1 cellular context compared by ENCODE assay signal in the genomic region with DNA sequence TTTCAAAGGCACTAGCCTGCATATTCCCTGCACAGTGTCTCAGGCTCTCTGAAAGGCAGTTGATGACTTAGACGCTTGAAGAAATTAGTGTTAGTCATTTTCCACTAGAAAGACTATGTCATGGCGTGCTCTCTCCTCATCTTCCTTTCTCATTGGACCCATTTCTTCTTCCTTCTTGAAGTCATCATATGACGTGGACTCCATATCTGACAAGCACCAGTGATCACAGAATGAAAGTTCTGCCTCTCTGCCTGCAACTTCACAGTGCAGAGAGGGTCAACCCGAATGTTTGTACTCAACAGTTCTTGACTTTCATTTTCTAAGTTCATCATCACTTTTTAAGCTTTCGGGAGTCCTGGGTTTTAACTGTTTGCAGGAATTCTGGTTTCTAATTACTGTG.
TF ChIP-seq lines count a peak whose summit lies in the region.

No MANE protein-coding gene starts in this region.

TF ChIP-seq in HepG2, 621 proteins besides CTCF, POLR2A, EP300 and RAD21 (continued from another document):
- TF ChIP-seq, protein P1, sequence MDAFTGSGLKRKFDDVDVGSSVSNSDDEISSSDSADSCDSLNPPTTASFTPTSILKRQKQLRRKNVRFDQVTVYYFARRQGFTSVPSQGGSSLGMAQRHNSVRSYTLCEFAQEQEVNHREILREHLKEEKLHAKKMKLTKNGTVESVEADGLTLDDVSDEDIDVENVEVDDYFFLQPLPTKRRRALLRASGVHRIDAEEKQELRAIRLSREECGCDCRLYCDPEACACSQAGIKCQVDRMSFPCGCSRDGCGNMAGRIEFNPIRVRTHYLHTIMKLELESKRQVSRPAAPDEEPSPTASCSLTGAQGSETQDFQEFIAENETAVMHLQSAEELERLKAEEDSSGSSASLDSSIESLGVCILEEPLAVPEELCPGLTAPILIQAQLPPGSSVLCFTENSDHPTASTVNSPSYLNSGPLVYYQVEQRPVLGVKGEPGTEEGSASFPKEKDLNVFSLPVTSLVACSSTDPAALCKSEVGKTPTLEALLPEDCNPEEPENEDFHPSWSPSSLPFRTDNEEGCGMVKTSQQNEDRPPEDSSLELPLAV (CRISPR knock-in tag; conservative IDR thresholded peaks at IDR 0.05; ENCODE audit: low read depth): no peak
- no peak for TF ChIP-seq CENPT (CRISPR knock-in tag; IDR thresholded peaks at IDR 0.05; ENCODE audit: low read depth)
